20 cellular contexts compared by ENCODE assay signal in the genomic region with DNA sequence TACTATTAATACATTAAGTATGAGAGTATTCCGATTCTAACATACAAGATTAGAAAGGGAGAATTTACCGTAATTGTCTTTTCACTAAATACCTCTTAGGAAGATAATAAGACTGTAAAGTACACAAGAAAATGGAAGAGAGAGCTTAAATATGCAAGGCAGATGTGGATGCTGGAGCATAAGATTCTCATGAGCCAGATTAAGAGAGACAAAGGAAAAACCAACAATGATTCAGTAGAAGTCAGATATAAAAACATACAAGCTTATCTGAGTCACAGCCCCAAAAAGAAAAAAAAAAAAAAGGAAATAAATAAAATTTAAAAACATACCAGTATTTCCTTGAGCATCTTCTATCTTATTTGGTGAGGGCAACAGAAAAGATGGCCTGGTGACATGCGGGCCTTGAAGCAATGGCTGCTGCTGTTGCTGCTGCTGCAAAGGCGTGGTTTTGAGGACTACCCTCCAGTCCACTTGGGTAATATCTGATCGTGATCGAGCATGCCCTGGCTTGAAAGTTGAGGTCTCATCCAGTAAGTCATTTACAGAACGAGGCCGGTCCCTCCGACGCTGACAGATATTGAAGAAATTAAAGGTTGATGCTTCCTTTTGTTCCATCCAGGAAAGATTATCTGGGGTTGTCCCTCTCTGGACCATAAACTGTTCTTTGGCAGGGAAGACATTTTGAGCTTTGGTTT.
"Had no signal": no experiment of that assay in that cellular context is flagged by ENCODE, and none has a peak within 500 bp of the region (broad histone marks: within the 10 kb centered on the region; RNA-seq: fewer than 3 reads in every experiment).

No MANE protein-coding gene starts in this region.

- ATAC-seq: body of pancreas; effector memory CD8-positive, alpha-beta T cell; foreskin keratinocyte; lower lobe of right lung had no signal

- H3K4me1 ChIP-seq: body of pancreas, transverse colon, uterus had no signal

- H3K4me3 ChIP-seq: body of pancreas, lower lobe of right lung, transverse colon, uterus had no signal

- DNase-seq: activated CD4-positive, alpha-beta T cell treated with anti-CD3 and anti-CD28 coated beads, Interleukin-2, amount 50 U/mL, for 1 hour; activated CD4-positive, CD25-positive, alpha-beta regulatory T cell treated with anti-CD3 and anti-CD28 coated beads, Interleukin-2, amount 50 U/mL, for 72 hours; activated gamma-delta T cell treated with Interleukin-2 at 50 U/mL for 16 hours; amniotic stem cell; body of pancreas; caudate nucleus; effector memory CD8-positive, alpha-beta T cell; glutamatergic neuron; lower lobe of right lung; nucleus accumbens; posterior cingulate gyrus; stimulated activated CD4-positive, alpha-beta T cell treated with anti-CD3 and anti-CD28 coated beads, Interleukin-2, amount 100 ng/mL, for 24 hours; T1000; transverse colon; uterus had no signal

- H3K27ac ChIP-seq: body of pancreas, foreskin keratinocyte, lower lobe of right lung, transverse colon, uterus had no signal

- H3K27me3 Mint-ChIP-seq: activated naive CD8-positive, alpha-beta T cell; effector memory CD8-positive, alpha-beta T cell; stimulated activated naive CD8-positive, alpha-beta T cell treated with anti-CD3 and anti-CD28 coated beads, Interleukin-15, Interleukin-2, amounts not matched to agents 100 ng/mL and 50 ng/mL, for 24 hours had no signal

- H3K27ac Mint-ChIP-seq: activated naive CD8-positive, alpha-beta T cell; activated T-helper 1 cell treated with anti-CD3 and anti-CD28 coated beads, Interleukin-12 subunit alpha, Interleukin-12 subunit beta, Interleukin-2, Interleukin-4 antibody, amounts not matched to agents 30 ng/mL and 10 ng/mL and 1 ng/mL, durations not matched to agents 14 hours and 24 hours and 36 hours; effector memory CD8-positive, alpha-beta T cell; nephron; stimulated activated naive CD8-positive, alpha-beta T cell treated with anti-CD3 and anti-CD28 coated beads, Interleukin-15, Interleukin-2, amounts not matched to agents 100 ng/mL and 50 ng/mL, for 24 hours had no signal

- H3K4me1 Mint-ChIP-seq: nephron had no signal

- H3K9me3 ChIP-seq: body of pancreas, lower lobe of right lung, transverse colon, uterus had no signal

- H3K4me3 Mint-ChIP-seq: activated naive CD8-positive, alpha-beta T cell; activated T-helper 1 cell treated with anti-CD3 and anti-CD28 coated beads, Interleukin-12 subunit alpha, Interleukin-12 subunit beta, Interleukin-2, Interleukin-4 antibody, amounts not matched to agents 30 ng/mL and 10 ng/mL and 1 ng/mL, durations not matched to agents 14 hours and 24 hours and 36 hours; nephron; stimulated activated naive CD8-positive, alpha-beta T cell treated with anti-CD3 and anti-CD28 coated beads, Interleukin-15, Interleukin-2, amounts not matched to agents 100 ng/mL and 50 ng/mL, for 24 hours had no signal

- H3K27me3 ChIP-seq: body of pancreas, foreskin keratinocyte, transverse colon, uterus had no signal

- H3K9me3 Mint-ChIP-seq: activated T-helper 1 cell treated with anti-CD3 and anti-CD28 coated beads, Interleukin-12 subunit alpha, Interleukin-12 subunit beta, Interleukin-2, Interleukin-4 antibody, amounts not matched to agents 30 ng/mL and 10 ng/mL and 1 ng/mL, durations not matched to agents 14 hours and 24 hours and 36 hours; effector memory CD8-positive, alpha-beta T cell; nephron; stimulated activated naive CD8-positive, alpha-beta T cell treated with anti-CD3 and anti-CD28 coated beads, Interleukin-15, Interleukin-2, amounts not matched to agents 100 ng/mL and 50 ng/mL, for 24 hours had no signal

- H3K36me3 ChIP-seq: uterus had no signal
